Comparison of ENCODE assay signal across 12 cellular contexts in genomic region chr6:42281570-42281969, GRCh38.
DNase-seq lines count a peak whose midpoint lies in the region; ATAC-seq and TF ChIP-seq lines count a peak whose summit lies in the region.
"Had no signal": no experiment of that assay in that cellular context is flagged by ENCODE, and none has a peak within 500 bp of the region (broad histone marks: within the 10 kb centered on the region; RNA-seq: fewer than 3 reads in every experiment).

No MANE protein-coding gene starts in this region.

- DNase-seq in HL-60 (ENCODE audit: low read depth in 1 of 2, low spot score in 1 of 2) (peak; percentile 41 to 49), T-helper 17 cell (peak in 1 of 3 donors; percentile 25), DMS153 (lab: John Stamatoyannopoulos, UW) (no peak)
- DNase-seq in activated naive CD4-positive, alpha-beta T cell treated with anti-CD3 and anti-CD28 coated beads, Interleukin-2, amount 10 ng/mL, durations not matched to agents 7 days and 5 days = peak; percentile 36
- DNase-seq: head of caudate nucleus, NCI-H2107, Right ventricle myocardium superior had no signal

- no peaks in the 10 kb centered on the region for H3K9me3 Mint-ChIP-seq in activated naive CD4-positive, alpha-beta T cell treated with anti-CD3 and anti-CD28 coated beads, Interleukin-2, amount 10 ng/mL, durations not matched to agents 7 days and 5 days
- H3K9me3 Mint-ChIP-seq in nephron = peaks cover 6% of the 10 kb centered on the region

- no peaks in the 10 kb centered on the region for H3K27me3 ChIP-seq in HL-60 (ENCODE audit: insufficient read depth, poor library complexity, severe bottlenecking)

- H3K27me3 Mint-ChIP-seq in T-helper 17 cell = no peaks in the 10 kb centered on the region
- no peaks in the 10 kb centered on the region for H3K27me3 Mint-ChIP-seq in activated naive CD4-positive, alpha-beta T cell treated with anti-CD3 and anti-CD28 coated beads, Interleukin-2, amount 10 ng/mL, durations not matched to agents 7 days and 5 days
- H3K27me3 Mint-ChIP-seq in nephron (ENCODE audit: low read depth) = no peaks in the 10 kb centered on the region
- H3K27me3 Mint-ChIP-seq: dendritic cell treated with granulocyte-macrophage colony-stimulating factor and Interleukin-4, amounts not matched to agents 40 ng/mL and 50 ng/mL, for 4 days had no signal

- no peaks in the 10 kb centered on the region for H3K9me3 ChIP-seq in T-helper 17 cell (ENCODE audit: control insufficient read depth, low read length, poor library complexity, severe bottlenecking)

- ATAC-seq in T-helper 17 cell = peak; percentile 75
- no peak for ATAC-seq in GM19351 (IDR thresholded peaks at IDR 0.05; ENCODE audit: unreplicated experiment)
- no peak for ATAC-seq in HG02870 (IDR thresholded peaks at IDR 0.05; ENCODE audit: unreplicated experiment)
- ATAC-seq in HG03354 (IDR thresholded peaks at IDR 0.05; ENCODE audit: poor library complexity, severe bottlenecking, unreplicated experiment) = no peak

- H3K36me3 Mint-ChIP-seq in T-helper 17 cell (ENCODE audit: low read depth) (peaks cover 3% of the 10 kb centered on the region), nephron (ENCODE audit: low read depth) (peaks cover 13% of the 10 kb centered on the region)
- H3K36me3 Mint-ChIP-seq in activated naive CD4-positive, alpha-beta T cell treated with anti-CD3 and anti-CD28 coated beads, Interleukin-2, amount 10 ng/mL, durations not matched to agents 7 days and 5 days = peaks cover 7% of the 10 kb centered on the region

- H3K4me1 Mint-ChIP-seq in T-helper 17 cell (peaks cover 41% of the 10 kb centered on the region), nephron (peaks cover 40% of the 10 kb centered on the region)
- H3K4me1 Mint-ChIP-seq in activated naive CD4-positive, alpha-beta T cell treated with anti-CD3 and anti-CD28 coated beads, Interleukin-2, amount 10 ng/mL, durations not matched to agents 7 days and 5 days = peaks cover 48% of the 10 kb centered on the region

- H3K4me3 ChIP-seq in HL-60 (replicated peaks; ENCODE audit: insufficient read depth, low read length) = no peak overlapping the region

- 0 out of 2 replicates have a peak overlapping the region, but pooled peaks have one; percentile 1 for H3K27ac ChIP-seq in HL-60 (replicated peaks)

- H3K27ac Mint-ChIP-seq in T-helper 17 cell (peak overlapping the region; percentile 90), nephron (peak overlapping the region; percentile 16 to 77 (median 36))
- H3K27ac Mint-ChIP-seq in activated naive CD4-positive, alpha-beta T cell treated with anti-CD3 and anti-CD28 coated beads, Interleukin-2, amount 10 ng/mL, durations not matched to agents 7 days and 5 days = no peak overlapping the region
- H3K27ac Mint-ChIP-seq: dendritic cell treated with granulocyte-macrophage colony-stimulating factor and Interleukin-4, amounts not matched to agents 40 ng/mL and 50 ng/mL, for 4 days had no signal

- H3K4me3 Mint-ChIP-seq in T-helper 17 cell = peak overlapping the region; percentile 57
- no peak overlapping the region for H3K4me3 Mint-ChIP-seq in activated naive CD4-positive, alpha-beta T cell treated with anti-CD3 and anti-CD28 coated beads, Interleukin-2, amount 10 ng/mL, durations not matched to agents 7 days and 5 days
- H3K4me3 Mint-ChIP-seq in nephron = no peak overlapping the region
- H3K4me3 Mint-ChIP-seq: dendritic cell treated with granulocyte-macrophage colony-stimulating factor and Interleukin-4, amounts not matched to agents 40 ng/mL and 50 ng/mL, for 4 days had no signal

- CTCF ChIA-PET in activated naive CD4-positive, alpha-beta T cell treated with anti-CD3 and anti-CD28 coated beads, Interleukin-2, amount 10 ng/mL, durations not matched to agents 7 days and 5 days (lab: Charles Lee) = no interaction called here

- no peak for TF ChIP-seq CTCF in HL-60 (IDR thresholded peaks at IDR 0.05; ENCODE audit: insufficient read depth, low read length)
- TF ChIP-seq CTCF in nephron (IDR thresholded peaks at IDR 0.05; ENCODE audit: unreplicated experiment in 3 of 3) = no peak
